ENCODE assay signal across 30 cellular contexts in genomic region chr18:34848695-34849094, GRCh38.
DNase-seq lines count a peak whose midpoint lies in the region; ATAC-seq, FAIRE-seq and TF ChIP-seq lines count a peak whose summit lies in the region.
"Had no signal": no experiment of that assay in that cellular context is flagged by ENCODE, and none has a peak within 500 bp of the region (broad histone marks: within the 10 kb centered on the region; RNA-seq: fewer than 3 reads in every experiment).

No MANE protein-coding gene starts in this region.

- H2AFZ ChIP-seq in OCI-LY3 (ENCODE audit: low read depth, low read length): peak overlapping the region; percentile 33; the same call in 1 of the 2 replicates
- H2AFZ ChIP-seq: PC-9 had no signal

- no peaks in the 10 kb centered on the region for H3K4me1 Mint-ChIP-seq in endodermal cell
- H3K4me1 Mint-ChIP-seq in neural crest cell: peaks cover 12% of the 10 kb centered on the region
- H3K4me1 Mint-ChIP-seq in effector memory CD8-positive, alpha-beta T cell (ENCODE audit: low read depth in 2 of 2): no peaks in the 10 kb centered on the region

- no peaks in the 10 kb centered on the region for H3K27me3 ChIP-seq in OCI-LY3 (ENCODE audit: low read depth, low read length)
- no peaks in the 10 kb centered on the region for H3K27me3 ChIP-seq in endodermal cell (ENCODE audit: control insufficient read depth, insufficient read depth, low read length, poor library complexity, severe bottlenecking)
- H3K27me3 ChIP-seq: BLaER1 treated with 17β-estradiol and CSF1 and Interleukin-3, amounts not matched to agents 10 nM and 100 nM had no signal

- no peaks in the 10 kb centered on the region for H4K20me1 ChIP-seq in OCI-LY3 (ENCODE audit: insufficient read depth, low read length)
- H4K20me1 ChIP-seq: BLaER1 treated with 17β-estradiol and CSF1 and Interleukin-3, amounts not matched to agents 10 nM and 100 nM had no signal

- 0 out of 2 replicates have a peak, but pooled peaks cover 2% of the 10 kb centered on the region for H3K4me1 ChIP-seq in OCI-LY3 (ENCODE audit: low read length)
- no peaks in the 10 kb centered on the region for H3K4me1 ChIP-seq in endodermal cell (ENCODE audit: control insufficient read depth, insufficient read depth, low read length)
- H3K4me1 ChIP-seq: HAP-1 had no signal

- H3K4me3 ChIP-seq in OCI-LY3 (ENCODE audit: low read length) (no peak overlapping the region), endodermal cell (ENCODE audit: low read length) (no peak overlapping the region)
- H3K4me3 ChIP-seq: BLaER1 treated with 17β-estradiol and CSF1 and Interleukin-3, amounts not matched to agents 10 nM and 100 nM; HAP-1; PC-9; SK-N-MC had no signal

- peak; percentile 60 for FAIRE-seq in D721Med (lab: Jason Lieb, UNC)
- FAIRE-seq: A204.1, GM12891 had no signal

- H3K4me3 Mint-ChIP-seq in endodermal cell (no peak overlapping the region), neural crest cell (no peak overlapping the region)
- no peak overlapping the region for H3K4me3 Mint-ChIP-seq in effector memory CD8-positive, alpha-beta T cell
- H3K4me3 Mint-ChIP-seq: CD4-positive, alpha-beta T cell; HFFc6 had no signal

- no peaks in the 10 kb centered on the region for H3K27me3 Mint-ChIP-seq in endodermal cell (ENCODE audit: insufficient read depth)
- no peaks in the 10 kb centered on the region for H3K27me3 Mint-ChIP-seq in neural crest cell (ENCODE audit: low read depth)
- H3K27me3 Mint-ChIP-seq in effector memory CD8-positive, alpha-beta T cell: peaks cover 26 to 39% of the 10 kb centered on the region in 2 donors

- H3K36me3 Mint-ChIP-seq in endodermal cell (ENCODE audit: low read depth) (peaks cover 36% of the 10 kb centered on the region), neural crest cell (ENCODE audit: low read depth) (peaks cover 4% of the 10 kb centered on the region)
- no peaks in the 10 kb centered on the region for H3K36me3 Mint-ChIP-seq in effector memory CD8-positive, alpha-beta T cell (ENCODE audit: insufficient read depth)

- ATAC-seq in left lobe of liver: no peak
- no peak for ATAC-seq in effector memory CD8-positive, alpha-beta T cell (replicated peaks)

- H3K27ac ChIP-seq in OCI-LY3 (ENCODE audit: low read length) (no peak overlapping the region), endodermal cell (ENCODE audit: low read depth, low read length) (peak overlapping the region; percentile 54)
- H3K27ac ChIP-seq: BLaER1 treated with 17β-estradiol and CSF1 and Interleukin-3, amounts not matched to agents 10 nM and 100 nM; KMS-11; PC-9; SK-N-MC had no signal

- DNase-seq in D721Med (ENCODE audit: insufficient read length, low spot score): no peak
- no peak for DNase-seq in endodermal cell
- no peak for DNase-seq in neural crest cell (ENCODE audit: low read depth, low spot score)
- no peak for DNase-seq in iPS-NIHi11 (ENCODE audit: low spot score)
- DNase-seq in SHP77 (lab: John Stamatoyannopoulos, UW): no peak
- no peak for DNase-seq in left lobe of liver (ENCODE audit: low spot score)
- no peak for DNase-seq in effector memory CD8-positive, alpha-beta T cell
- DNase-seq: CD4-positive, alpha-beta T cell; DMS79; EL; GF-D8; GOT3; HFFc6; IMR-90; NCI-H1092; NCI-H1417 treated with DMSO at 0.1 percent for 48 hours; NCI-H1694 treated with DMSO at 0.1 percent for 48 hours; NCI-H2081; NCI-H345; NCI-H510A treated with DMSO at 0.1 percent for 48 hours; PC-9; Right ventricle myocardium superior; RPMI8226 had no signal

- no peak overlapping the region for H3K4me2 ChIP-seq in OCI-LY3 (ENCODE audit: low read length)
- H3K4me2 ChIP-seq: BLaER1 treated with 17β-estradiol and CSF1 and Interleukin-3, amounts not matched to agents 10 nM and 100 nM; KMS-11; PC-9 had no signal

- H3K9me3 Mint-ChIP-seq in endodermal cell: peaks cover 8% of the 10 kb centered on the region
- peaks cover 2% of the 10 kb centered on the region for H3K9me3 Mint-ChIP-seq in neural crest cell
- H3K9me3 Mint-ChIP-seq in effector memory CD8-positive, alpha-beta T cell: no peaks in the 10 kb centered on the region
- H3K9me3 Mint-ChIP-seq: CD4-positive, alpha-beta T cell; HFFc6 had no signal

- H3K9me3 ChIP-seq in OCI-LY3 (ENCODE audit: insufficient read depth, low read length): no peaks in the 10 kb centered on the region
- peaks cover 12% of the 10 kb centered on the region for H3K9me3 ChIP-seq in endodermal cell (ENCODE audit: control insufficient read depth, low read length)
- H3K9me3 ChIP-seq: BLaER1 treated with 17β-estradiol and CSF1 and Interleukin-3, amounts not matched to agents 10 nM and 100 nM; HAP-1 had no signal

- no peak overlapping the region for H3K27ac Mint-ChIP-seq in endodermal cell
- H3K27ac Mint-ChIP-seq in neural crest cell (ENCODE audit: unreplicated experiment): peak overlapping the region; percentile 64
- H3K27ac Mint-ChIP-seq in effector memory CD8-positive, alpha-beta T cell: no peak overlapping the region
- H3K27ac Mint-ChIP-seq: CD4-positive, alpha-beta T cell; HFFc6 had no signal

- H3K79me2 ChIP-seq in OCI-LY3 (ENCODE audit: low read length): no peaks in the 10 kb centered on the region

- no peak overlapping the region for H3K9ac ChIP-seq in OCI-LY3 (ENCODE audit: low read length)
- no peak overlapping the region for H3K9ac ChIP-seq in endodermal cell (ENCODE audit: extremely low read depth, low read length, poor library complexity, severe bottlenecking)
- H3K9ac ChIP-seq: BLaER1 treated with 17β-estradiol and CSF1 and Interleukin-3, amounts not matched to agents 10 nM and 100 nM; KMS-11 had no signal

- no peak for TF ChIP-seq CTCF in D721Med (IDR thresholded peaks at IDR 0.05; ENCODE audit: insufficient read depth, missing control alignments)
- no peak for TF ChIP-seq CTCF in OCI-LY3 (IDR thresholded peaks at IDR 0.05; ENCODE audit: low read depth, low read length)
- TF ChIP-seq CTCF in endodermal cell (conservative IDR thresholded peaks at IDR 0.05): no peak
- TF ChIP-seq CTCF in neural crest cell (conservative IDR thresholded peaks at IDR 0.05): no peak

- 79 to 84% methylated on average over 3 of the region's 3 CpGs for WGBS in endodermal cell (ENCODE audit: insufficient coverage in 1 of 2, insufficient read length in 1 of 2), 2 experiments

- H3K36me3 ChIP-seq in OCI-LY3 (replicated peaks; ENCODE audit: low read depth, low read length) (no peaks in the 10 kb centered on the region), endodermal cell (ENCODE audit: control insufficient read depth, insufficient read depth, low read length) (peaks cover 2% of the 10 kb centered on the region)
- H3K36me3 ChIP-seq: HAP-1 had no signal
